Comparison of ENCODE assay signal across 18 cellular contexts in genomic region chr7:80848841-80849240, GRCh38.
DNase-seq lines count a peak whose midpoint lies in the region; ATAC-seq and TF ChIP-seq lines count a peak whose summit lies in the region.
"Had no signal": no experiment of that assay in that cellular context is flagged by ENCODE, and none has a peak within 500 bp of the region (broad histone marks: within the 10 kb centered on the region; RNA-seq: fewer than 3 reads in every experiment).

No MANE protein-coding gene starts in this region.

- H3K36me3 ChIP-seq in lower lobe of right lung = no peaks in the 10 kb centered on the region
- H3K36me3 ChIP-seq: BE2C had no signal

- no peak overlapping the region for H3K27ac ChIP-seq in lower lobe of right lung
- H3K27ac ChIP-seq: PC-9, RWPE1 had no signal

- no peaks in the 10 kb centered on the region for H3K9me3 ChIP-seq in lower lobe of right lung
- H3K9me3 ChIP-seq: BE2C, MG63 had no signal

- H3K27me3 ChIP-seq in lower lobe of right lung (ENCODE audit: low read depth) = no peaks in the 10 kb centered on the region
- H3K27me3 ChIP-seq: BE2C, MG63 had no signal

- no peaks in the 10 kb centered on the region for H3K4me1 ChIP-seq in lower lobe of right lung
- H3K4me1 ChIP-seq: BE2C had no signal

- no peak for ATAC-seq in lower lobe of right lung
- no peak for ATAC-seq in GM21786 (IDR thresholded peaks at IDR 0.05; ENCODE audit: unreplicated experiment)
- ATAC-seq: SK-N-SH treated with all-trans-retinoic acid at 6 μM for 48 hours had no signal

- intact Hi-C loops in lower lobe of right lung (cut with DNase I) = no loop called here

- no peak overlapping the region for H3K4me3 ChIP-seq in retinal pigment epithelial cell (ENCODE audit: low read length)
- no peak overlapping the region for H3K4me3 ChIP-seq in lower lobe of right lung
- H3K4me3 ChIP-seq: MG63, PC-9 had no signal

- TF ChIP-seq CTCF in retinal pigment epithelial cell (conservative IDR thresholded peaks at IDR 0.05; ENCODE audit: low read depth, low read length) (no peak), lower lobe of right lung (IDR thresholded peaks at IDR 0.05) (no peak)

- DNase-seq in NCI-H2107 treated with DMSO at 0.1 percent for 48 hours (lab: John Stamatoyannopoulos, UW; ENCODE audit: unreplicated experiment) = peak; percentile 41
- DNase-seq in NCI-H2107 (lab: John Stamatoyannopoulos, UW) = no peak
- peak; percentile 32 for DNase-seq in NCI-H1436 (lab: John Stamatoyannopoulos, UW)
- peak; percentile 92 for DNase-seq in NCI-H82 treated with DMSO at 0.1 percent for 48 hours (lab: John Stamatoyannopoulos, UW; ENCODE audit: unreplicated experiment)
- peak; percentile 27 for DNase-seq in retinal pigment epithelial cell (ENCODE audit: low read depth)
- DNase-seq in lower lobe of right lung = no peak
- DNase-seq: BE2C, Kasumi-1, MG63, NCI-H1694, NCI-H2081, NCI-H226, NCI-H526, PC-9, SIG-M5 had no signal

Comparison
In these comparisons a context has a peak if more than half of its experiments do, and no peak if none do; other contexts are left out.
1. DNase-seq: peak in NCI-H2107 treated with DMSO at 0.1 percent for 48 hours (single experiment), NCI-H1436 (single experiment), NCI-H82 treated with DMSO at 0.1 percent for 48 hours (single experiment) and retinal pigment epithelial cell (single experiment); none in NCI-H2107 (single experiment) and lower lobe of right lung (single experiment).